ENCODE assay signal across 14 cellular contexts in the genomic region with DNA sequence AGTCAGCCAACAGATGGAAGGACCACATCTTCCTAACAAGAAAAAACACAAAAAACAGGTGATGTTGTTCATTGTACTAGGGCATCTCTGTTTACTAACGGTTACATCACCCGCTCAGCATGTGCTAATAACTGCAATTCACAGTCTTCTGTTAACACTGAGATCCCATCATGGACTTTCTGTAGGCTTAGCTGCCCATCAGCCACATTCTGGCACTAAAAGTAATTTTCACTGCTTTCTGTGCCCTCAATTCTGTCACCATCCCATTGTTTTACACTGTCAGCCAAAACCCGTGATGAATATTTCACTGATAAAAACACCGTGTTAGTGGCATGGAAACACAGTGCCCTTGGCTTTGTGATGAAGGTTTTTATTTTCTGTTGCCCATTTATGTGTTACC.
DNase-seq lines count a peak whose midpoint lies in the region; ATAC-seq, FAIRE-seq and TF ChIP-seq lines count a peak whose summit lies in the region.
"Had no signal": no experiment of that assay in that cellular context is flagged by ENCODE, and none has a peak within 500 bp of the region (broad histone marks: within the 10 kb centered on the region; RNA-seq: fewer than 3 reads in every experiment).

No MANE protein-coding gene starts in this region.

- no peak overlapping the region for H3K4me3 Mint-ChIP-seq in H9
- H3K4me3 Mint-ChIP-seq: stimulated activated effector memory CD8-positive, alpha-beta T cell treated with anti-CD3 and anti-CD28 coated beads, Interleukin-12 subunit alpha, Interleukin-12 subunit beta, amount 100 ng/mL, for 72 hours had no signal

- H3K27me3 Mint-ChIP-seq in H9 (ENCODE audit: low read depth) = no peaks in the 10 kb centered on the region

- H3K27me3 ChIP-seq in IMR-90 (ENCODE audit: control insufficient read depth, insufficient read depth, low read length) = no peaks in the 10 kb centered on the region
- H3K27me3 ChIP-seq in K562 (ENCODE audit: control insufficient read depth in 2 of 2, insufficient read depth in 2 of 2, low read length in 2 of 2) = no peaks in the 10 kb centered on the region
- no peaks in the 10 kb centered on the region for H3K27me3 ChIP-seq in right cardiac atrium (ENCODE audit: control insufficient read depth, insufficient read depth)
- no peaks in the 10 kb centered on the region; the same call in 1 of the 2 replicates for H3K27me3 ChIP-seq in H9 (ENCODE audit: insufficient read depth, low read length)
- H3K27me3 ChIP-seq: colonic mucosa, MG63 had no signal

- intact Hi-C loops in IMR-90 (cut with micrococcal nuclease) = no loop called here
- intact Hi-C loops in K562 (cut with micrococcal nuclease) = no loop called here
- intact Hi-C loops in right cardiac atrium (cut with DNase I) = no loop called here

- H3K18ac ChIP-seq in IMR-90 (ENCODE audit: low read depth, low read length) (no peak overlapping the region), H9 (ENCODE audit: insufficient read length, low read depth, low read length) (no peak overlapping the region)

- 100% methylated on average over 2 of the region's 4 CpGs; no CpG with 5 or more reads in 1 of the 2 experiments for WGBS in IMR-90 (ENCODE audit: extremely low coverage in 2 of 2, insufficient read length in 1 of 2), 2 experiments
- WGBS in K562 (ENCODE audit: insufficient coverage, low coverage, missing lambda C conversion rate) = 75% methylated on average over 4 of the region's 4 CpGs
- WGBS in right cardiac atrium = 54% methylated on average over 4 of the region's 4 CpGs
- WGBS in H9 (ENCODE audit: extremely low coverage, insufficient read length, low lambda C conversion rate) = no CpG with 5 or more reads among the region's 4 CpGs

- H3K56ac ChIP-seq in IMR-90 (ENCODE audit: extremely low read depth, insufficient read depth, low read length) (no peak overlapping the region), H9 (ENCODE audit: insufficient read length, low read depth, low read length) (no peak overlapping the region)

- DNase-seq in NCI-H2081 (lab: John Stamatoyannopoulos, UW) (peak; percentile 44 to 75), NCI-H2081 treated with DMSO at 0.1 percent for 48 hours (lab: John Stamatoyannopoulos, UW) (no peak), IMR-90 (no peak), K562 (ENCODE audit: extremely low read depth in 1 of 4, low spot score in 3 of 4) (no peak), right cardiac atrium (no peak), H9 (no peak), mesenteric fat pad (ENCODE audit: low spot score) (no peak)
- DNase-seq in effector CD4-positive, alpha-beta T cell = no peak
- DNase-seq: 8988T; activated naive CD4-positive, alpha-beta T cell treated with Interleukin-2 at 50 U/mL for 16 hours; colonic mucosa; foreskin melanocyte; MG63 had no signal

- H3T11ph ChIP-seq in H9 (ENCODE audit: low read length) = no peak overlapping the region

- H2BK120ac ChIP-seq in IMR-90 (ENCODE audit: low read depth, low read length) = no peak overlapping the region
- no peak overlapping the region for H2BK120ac ChIP-seq in H9 (ENCODE audit: low read depth, low read length, poor library complexity, severe bottlenecking)

- peak overlapping the region; percentile 29; the same call in 1 of the 2 replicates for H3K23ac ChIP-seq in IMR-90 (ENCODE audit: low read depth, low read length)
- H3K23ac ChIP-seq in H9 (ENCODE audit: insufficient read length, low read depth, low read length) = no peak overlapping the region

- no peak for TF ChIP-seq CTCF in IMR-90 (conservative IDR thresholded peaks at IDR 0.05; ENCODE audit: low read depth, low read length)
- no peak for TF ChIP-seq CTCF in K562 (IDR thresholded peaks at IDR 0.05 in 2 of 3, conservative IDR thresholded peaks at IDR 0.05 in 1 of 3; ENCODE audit: insufficient read depth in 2 of 3, low read depth in 1 of 3, low read length in 3 of 3)
- no peak for TF ChIP-seq CTCF in H9 (conservative IDR thresholded peaks at IDR 0.05)

- H3K79me1 ChIP-seq in IMR-90 (ENCODE audit: low read depth in 1 of 2, low read length in 2 of 2) (peaks cover 25 to 43% of the 10 kb centered on the region in 2 experiments), H9 (ENCODE audit: insufficient read depth, low read depth, low read length, poor library complexity, severe bottlenecking) (no peaks in the 10 kb centered on the region)

- no peaks in the 10 kb centered on the region; a peak in 1 of 4 replicates for H3K4me1 Mint-ChIP-seq in H9

- H3K27ac Mint-ChIP-seq in H9 = no peak overlapping the region
- H3K27ac Mint-ChIP-seq: stimulated activated effector memory CD8-positive, alpha-beta T cell treated with anti-CD3 and anti-CD28 coated beads, Interleukin-12 subunit alpha, Interleukin-12 subunit beta, amount 100 ng/mL, for 72 hours had no signal

- H2AK5ac ChIP-seq in IMR-90 (ENCODE audit: low read depth, low read length) = no peak overlapping the region
- H2AK5ac ChIP-seq in H9 (ENCODE audit: insufficient read length, low read length) = no peak overlapping the region

- peaks cover 2% of the 10 kb centered on the region for H3K4me1 ChIP-seq in IMR-90 (ENCODE audit: control insufficient read depth, insufficient read depth, low read length)
- no peaks in the 10 kb centered on the region for H3K4me1 ChIP-seq in K562 (replicated peaks in 1 of 2; ENCODE audit: control insufficient read depth in 2 of 2, insufficient read depth in 2 of 2, low read length in 2 of 2)
- H3K4me1 ChIP-seq in right cardiac atrium (ENCODE audit: control insufficient read depth, insufficient read depth, low read length) = peaks cover 2% of the 10 kb centered on the region
- H3K4me1 ChIP-seq in H9 (ENCODE audit: insufficient read depth, low read length) = no peaks in the 10 kb centered on the region
- H3K4me1 ChIP-seq: colonic mucosa had no signal

- in situ Hi-C loops in IMR-90 (cut with MboI; ENCODE audit: low sequenced_read_pairs) = no loop called here
- in situ Hi-C loops in K562 (cut with MboI) = no loop called here

- TF ChIP-seq POLR2A in IMR-90 (IDR thresholded peaks at IDR 0.05; ENCODE audit: low read depth, low read length) (no peak), K562 (conservative IDR thresholded peaks at IDR 0.05) (no peak)

- H2AFZ ChIP-seq in IMR-90 (replicated peaks; ENCODE audit: low read length, poor library complexity) (no peak overlapping the region), K562 (ENCODE audit: low read depth, low read length) (no peak overlapping the region), H9 (ENCODE audit: low read length) (no peak overlapping the region)

- H2BK20ac ChIP-seq in IMR-90 (ENCODE audit: low read depth, low read length) (no peak overlapping the region), H9 (ENCODE audit: low read depth, low read length, poor library complexity, severe bottlenecking) (no peak overlapping the region)

- peaks cover 0 to 2% (median 0%) of the 10 kb centered on the region in 3 experiments; a peak in 2 of 7 replicates for H3K36me3 Mint-ChIP-seq in H9 (ENCODE audit: insufficient read depth in 1 of 3, low read depth in 3 of 3)

- H2BK12ac ChIP-seq in H9 (ENCODE audit: insufficient read length, low read depth, low read length) = no peak overlapping the region

- H3K36me3 ChIP-seq in IMR-90 (ENCODE audit: control insufficient read depth, insufficient read depth, low read length) (peaks cover 17% of the 10 kb centered on the region), K562 (ENCODE audit: control insufficient read depth, insufficient read depth, low read length) (peaks cover 4% of the 10 kb centered on the region; the same call in 1 of the 3 replicates)
- H3K36me3 ChIP-seq: colonic mucosa had no signal

- peaks cover 9% of the 10 kb centered on the region; the same call in 1 of the 2 replicates for H3K9me1 ChIP-seq in IMR-90 (ENCODE audit: insufficient read depth, low read length)
- H3K9me1 ChIP-seq in K562 (ENCODE audit: control insufficient read depth, insufficient read depth, low read length) = no peaks in the 10 kb centered on the region

- H3K9ac ChIP-seq in IMR-90 (ENCODE audit: low read depth, low read length) (no peak overlapping the region), K562 (ENCODE audit: insufficient read depth in 1 of 2, low read depth in 2 of 2, low read length in 2 of 2) (no peak overlapping the region), H9 (ENCODE audit: extremely low read depth, insufficient read length, low read length) (no peak overlapping the region)

- CTCF ChIA-PET in IMR-90 (lab: Yijun Ruan, JAX) (no interaction called here), K562 (lab: Yijun Ruan, JAX; ENCODE audit: low intra/inter-chr PET ratio) (no interaction called here)

- H3K4me2 ChIP-seq in IMR-90 (ENCODE audit: low read depth, low read length) (no peak overlapping the region), K562 (ENCODE audit: insufficient read depth, low read length) (no peak overlapping the region), H9 (ENCODE audit: insufficient read depth, insufficient read length, low read length) (no peak overlapping the region)

- H4K20me1 ChIP-seq in IMR-90 (ENCODE audit: insufficient read depth, low read length) = peaks cover 7% of the 10 kb centered on the region; the same call in 1 of the 2 replicates
- no peaks in the 10 kb centered on the region for H4K20me1 ChIP-seq in K562 (replicated peaks; ENCODE audit: control insufficient read depth, insufficient read depth, low read length)
- no peaks in the 10 kb centered on the region for H4K20me1 ChIP-seq in H9 (ENCODE audit: control insufficient read depth, insufficient read depth, insufficient read length)

- POLR2A ChIA-PET in IMR-90 (lab: Charles Lee; ENCODE audit: unreplicated experiment) = no interaction called here
- POLR2A ChIA-PET in K562 (lab: Yijun Ruan, JAX) = no interaction called here

- H2BK15ac ChIP-seq in IMR-90 (ENCODE audit: low read depth, low read length) = no peak overlapping the region
- H2BK15ac ChIP-seq in H9 (ENCODE audit: low read depth, low read length) = no peak overlapping the region

- no peak overlapping the region for H4K91ac ChIP-seq in IMR-90 (ENCODE audit: insufficient read depth, low read depth, low read length)
- no peak overlapping the region for H4K91ac ChIP-seq in H9 (ENCODE audit: insufficient read length, low read depth, low read length)

- no peak; the same call in 1 of the 2 replicates for TF ChIP-seq EP300 in K562 (IDR thresholded peaks at IDR 0.05; ENCODE audit: low read length)

- H3K4me3 ChIP-seq in IMR-90 (ENCODE audit: insufficient read depth, low read depth, low read length) (no peak overlapping the region), K562 (no peak overlapping the region), right cardiac atrium (ENCODE audit: low read length) (no peak overlapping the region)
- H3K4me3 ChIP-seq: colonic mucosa, MG63 had no signal

- no peak overlapping the region for H3K14ac ChIP-seq in IMR-90 (replicated peaks; ENCODE audit: low read depth, low read length)
- H3K14ac ChIP-seq in H9 (ENCODE audit: insufficient read depth, low read length) = no peak overlapping the region

- H3K27ac ChIP-seq in IMR-90 (ENCODE audit: insufficient read depth, low read length) = no peak overlapping the region
- H3K27ac ChIP-seq in K562 (ENCODE audit: extremely low read depth, low read depth, low read length) = no peak overlapping the region
- H3K27ac ChIP-seq in right cardiac atrium (ENCODE audit: low read length) = no peak overlapping the region
- no peak overlapping the region for H3K27ac ChIP-seq in H9 (ENCODE audit: insufficient read length, low read depth, low read length)
- H3K27ac ChIP-seq: colonic mucosa had no signal

- H2BK5ac ChIP-seq in IMR-90 (ENCODE audit: low read depth, low read length, poor library complexity, severe bottlenecking) (no peak overlapping the region), H9 (ENCODE audit: insufficient read length, low read length) (no peak overlapping the region)

- TF ChIP-seq RAD21 in IMR-90 (IDR thresholded peaks at IDR 0.05; ENCODE audit: low read length) = no peak
- TF ChIP-seq RAD21 in K562 (CRISPR knock-in tag; conservative IDR thresholded peaks at IDR 0.05 in 1 of 2, IDR thresholded peaks at IDR 0.05 in 1 of 2) = no peak

- no peak overlapping the region for H4K8ac ChIP-seq in IMR-90 (ENCODE audit: low read depth in 2 of 2, low read length in 2 of 2)
- H4K8ac ChIP-seq in H9 (replicated peaks; ENCODE audit: insufficient read length, low read depth, low read length) = no peak overlapping the region

- no peaks in the 10 kb centered on the region for H3K23me2 ChIP-seq in H9 (ENCODE audit: insufficient read length, low read depth, low read length, poor library complexity, severe bottlenecking)

- no peaks in the 10 kb centered on the region for H3K9me3 ChIP-seq in IMR-90 (ENCODE audit: control insufficient read depth, insufficient read depth, low read length)
- no peaks in the 10 kb centered on the region for H3K9me3 ChIP-seq in K562 (replicated peaks; ENCODE audit: control insufficient read depth, insufficient read depth, low read depth, low read length)
- H3K9me3 ChIP-seq in right cardiac atrium (ENCODE audit: control insufficient read depth, low read length) = no peaks in the 10 kb centered on the region
- no peaks in the 10 kb centered on the region for H3K9me3 ChIP-seq in H9 (ENCODE audit: control insufficient read depth, low read depth, low read length)
- H3K9me3 ChIP-seq: colonic mucosa, MG63 had no signal

- no peak for ATAC-seq in IMR-90 (ENCODE audit: low read depth)
- peak; percentile 27; the same call in 1 of the 3 replicates for ATAC-seq in K562
- peak; percentile 71 to 82 for ATAC-seq in right cardiac atrium
- ATAC-seq: stimulated activated effector memory CD8-positive, alpha-beta T cell treated with anti-CD3 and anti-CD28 coated beads, Interleukin-12 subunit alpha, Interleukin-12 subunit beta, amount 100 ng/mL, for 72 hours had no signal

- no peak for FAIRE-seq in K562 (lab: Jason Lieb, UNC)

- H4K5ac ChIP-seq in IMR-90 (ENCODE audit: low read depth, low read length) (no peak overlapping the region), H9 (ENCODE audit: insufficient read length, low read depth, low read length) (no peak overlapping the region)

- dilution Hi-C loops in IMR-90 (cut with HindIII; ENCODE audit: low sequenced_read_pairs, unreplicated experiment) = no loop called here

- H3K4ac ChIP-seq in IMR-90 (ENCODE audit: low read depth, low read length) (no peak overlapping the region), H9 (ENCODE audit: low read depth, low read length) (no peak overlapping the region)

- no peaks in the 10 kb centered on the region for H3K79me2 ChIP-seq in K562 (ENCODE audit: control insufficient read depth, insufficient read depth, low read length)
- H3K79me2 ChIP-seq in H9 (ENCODE audit: insufficient read depth, low read length) = no peaks in the 10 kb centered on the region

- no TSS peak for BruUV-seq in IMR-90 (replicated peaks; lab: Mats Ljungman, UMichigan)
- BruUV-seq in K562 (replicated peaks; lab: Mats Ljungman, UMichigan) = no TSS peak

- H2AK9ac ChIP-seq in IMR-90 (replicated peaks; ENCODE audit: low read depth, low read length, poor library complexity) = no peak overlapping the region

- H3K9me3 Mint-ChIP-seq in H9 = no peaks in the 10 kb centered on the region
- H3K9me3 Mint-ChIP-seq: stimulated activated effector memory CD8-positive, alpha-beta T cell treated with anti-CD3 and anti-CD28 coated beads, Interleukin-12 subunit alpha, Interleukin-12 subunit beta, amount 100 ng/mL, for 72 hours had no signal

Comparison
In these comparisons a context has a peak if more than half of its experiments do, and no peak if none do; other contexts are left out.
1. DNase-seq: peak in NCI-H2081 (2 of 2); none in NCI-H2081 treated with DMSO at 0.1 percent for 48 hours (single experiment), IMR-90 (single experiment), K562 (0 of 4), right cardiac atrium (0 of 3), H9 (single experiment), effector CD4-positive, alpha-beta T cell (single experiment) and mesenteric fat pad (single experiment).